In the genomic region with DNA sequence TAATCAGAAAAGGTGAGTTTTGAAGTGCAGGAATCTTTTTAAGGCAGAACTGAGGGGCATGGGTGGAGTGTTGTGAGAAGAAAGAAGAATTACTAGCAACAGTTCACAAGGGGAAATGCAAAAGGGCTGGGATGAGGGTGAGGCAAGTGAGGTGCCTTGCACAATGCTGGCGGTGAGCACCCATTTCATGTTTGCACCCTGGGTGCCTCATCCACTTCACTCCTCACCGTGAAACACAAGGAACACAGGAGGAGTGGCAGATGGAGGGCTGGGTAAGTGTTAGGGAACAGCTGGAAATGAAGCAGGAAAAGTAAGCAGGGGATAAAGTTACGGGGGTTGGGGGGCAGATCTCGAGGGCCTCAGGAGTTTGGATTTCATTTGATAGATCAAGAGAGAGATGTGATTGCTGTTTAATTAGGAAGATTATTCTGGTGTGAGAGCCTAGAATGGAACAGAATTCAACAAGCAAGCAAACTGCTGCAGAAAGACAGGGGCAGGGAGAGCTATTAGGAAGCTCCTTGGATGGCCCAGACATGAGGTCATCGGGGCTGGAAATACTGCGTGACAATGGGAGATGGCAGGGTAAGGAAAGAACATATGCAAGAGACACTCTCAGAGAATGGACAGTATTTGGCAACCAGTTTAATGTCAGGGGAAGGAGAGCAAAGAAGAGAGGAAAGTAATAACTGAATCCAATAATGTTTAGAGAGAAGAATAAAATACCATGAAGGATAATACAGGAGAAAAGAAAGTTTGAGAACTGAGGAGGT, we compare ENCODE assay signal across 11 cellular contexts. TPM values are rescaled to one million over a fixed set of nuclear protein-coding genes. Genes with fewer than 3 reads are reported as not detected.
DNase-seq lines count a peak whose midpoint lies in the region; ATAC-seq and TF ChIP-seq lines count a peak whose summit lies in the region.
"Had no signal": no experiment of that assay in that cellular context is flagged by ENCODE, and none has a peak within 500 bp of the region (broad histone marks: within the 10 kb centered on the region; RNA-seq: fewer than 3 reads in every experiment).

No MANE protein-coding gene starts in this region.

- H3K36me3 Mint-ChIP-seq in stimulated activated memory B cell treated with anti-CD40 and anti-IgM and Interleukin-4, amounts not matched to agents 10 μg/mL and 1 μg/mL and 100 μg/mL, for 72 hours = peaks cover 13% of the 10 kb centered on the region

- no peak for ATAC-seq in stimulated activated memory B cell treated with anti-CD40 and anti-IgM and Interleukin-4, amounts not matched to agents 10 μg/mL and 1 μg/mL and 100 μg/mL, for 72 hours

- peak; percentile 6 for DNase-seq in DMS53 (lab: John Stamatoyannopoulos, UW)
- DNase-seq in DMS53 treated with DMSO at 0.1 percent for 48 hours (lab: John Stamatoyannopoulos, UW; ENCODE audit: unreplicated experiment) = no peak
- peak; percentile 18 to 44 for DNase-seq in SJCRH30
- peak; percentile 78 for DNase-seq in fibroblast of gingiva (ENCODE audit: low read depth)
- no peak for DNase-seq in cerebellar cortex (ENCODE audit: low spot score)
- no peak for DNase-seq in GM13977 (ENCODE audit: low spot score)
- DNase-seq in NCI-H748 treated with DMSO at 0.1 percent for 48 hours (lab: John Stamatoyannopoulos, UW) = no peak
- DNase-seq: activated T-cell treated with anti-CD3 and anti-CD28 coated beads, Interleukin-2, amount 50 U/mL, for 1 hour; NCI-H1930 had no signal

- H3K4me3 Mint-ChIP-seq in stimulated activated memory B cell treated with anti-CD40 and anti-IgM and Interleukin-4, amounts not matched to agents 10 μg/mL and 1 μg/mL and 100 μg/mL, for 72 hours = peak overlapping the region; percentile 75

- in situ Hi-C loops in GM13977 (cut with MboI; ENCODE audit: low pct_unique_long_range_greater_than_20kb, low sequenced_read_pairs, unreplicated experiment) = no loop called here

- no peak for TF ChIP-seq CTCF in GM13977 (IDR thresholded peaks at IDR 0.05; ENCODE audit: extremely low read depth, insufficient read depth, missing control alignments)

- peak overlapping the region; percentile 18 for H3K4me3 ChIP-seq in SJCRH30

- H3K4me1 Mint-ChIP-seq in stimulated activated memory B cell treated with anti-CD40 and anti-IgM and Interleukin-4, amounts not matched to agents 10 μg/mL and 1 μg/mL and 100 μg/mL, for 72 hours = peaks cover 41% of the 10 kb centered on the region

- no peaks in the 10 kb centered on the region for H3K36me3 ChIP-seq in SJCRH30

- H3K27me3 Mint-ChIP-seq in stimulated activated memory B cell treated with anti-CD40 and anti-IgM and Interleukin-4, amounts not matched to agents 10 μg/mL and 1 μg/mL and 100 μg/mL, for 72 hours = no peaks in the 10 kb centered on the region

- no peaks in the 10 kb centered on the region for H3K9me3 Mint-ChIP-seq in stimulated activated memory B cell treated with anti-CD40 and anti-IgM and Interleukin-4, amounts not matched to agents 10 μg/mL and 1 μg/mL and 100 μg/mL, for 72 hours

- H3K27me3 ChIP-seq in SJCRH30 = no peaks in the 10 kb centered on the region

- no peaks in the 10 kb centered on the region for H3K9me3 ChIP-seq in SJCRH30 (replicated peaks)

- peak overlapping the region; percentile 77 for H3K27ac Mint-ChIP-seq in stimulated activated memory B cell treated with anti-CD40 and anti-IgM and Interleukin-4, amounts not matched to agents 10 μg/mL and 1 μg/mL and 100 μg/mL, for 72 hours

- peak overlapping the region; percentile 37; the same call in 1 of the 2 replicates for H3K27ac ChIP-seq in SJCRH30
- H3K27ac ChIP-seq: 22Rv1 had no signal

- peaks cover 5% of the 10 kb centered on the region; the same call in 1 of the 2 replicates for H3K4me1 ChIP-seq in SJCRH30

RNA-seq across cellular contexts. Expression of a gene that starts 8.3 kb away (rescaled TPM):
- total RNA-seq in SJCRH30 (2014; rRNA removed; shearing (Covaris generic)) = 14.6 and 15.6 TPM in 2 replicates

Comparison
In these comparisons a context has a peak if more than half of its experiments do, and no peak if none do; other contexts are left out.
1. DNase-seq: peak in DMS53 (single experiment), SJCRH30 (2 of 2) and fibroblast of gingiva (single experiment); none in DMS53 treated with DMSO at 0.1 percent for 48 hours (single experiment), cerebellar cortex (single experiment), GM13977 (single experiment) and NCI-H748 treated with DMSO at 0.1 percent for 48 hours (single experiment).